ENCODE assay signal across 8 cellular contexts in genomic region chr19:6529937-6530384, GRCh38. TPM values are rescaled to one million over a fixed set of nuclear protein-coding genes. Genes with fewer than 3 reads are reported as not detected.
DNase-seq lines count a peak whose midpoint lies in the region; ATAC-seq and TF ChIP-seq lines count a peak whose summit lies in the region.

No MANE protein-coding gene starts in this region.

- H3K4me2 ChIP-seq in Karpas-422 (ENCODE audit: low read depth, low read length, poor library complexity, severe bottlenecking) (peak overlapping the region; percentile 78), neural cell (ENCODE audit: low read length) (peak overlapping the region; percentile 56)

- H3K9me2 ChIP-seq in Karpas-422 (replicated peaks; ENCODE audit: insufficient read depth, low read length) = no peaks in the 10 kb centered on the region
- H3K9me2 ChIP-seq in neural cell (ENCODE audit: insufficient read depth, low read length) = no peaks in the 10 kb centered on the region

- TF ChIP-seq RAD21 in neural cell (conservative IDR thresholded peaks at IDR 0.05) = no peak

- H3F3A ChIP-seq in neural cell (ENCODE audit: insufficient read depth, low read length, poor library complexity, severe bottlenecking) = no peaks in the 10 kb centered on the region

- no peak overlapping the region for H3K4me3 ChIP-seq in CD4-positive, alpha-beta memory T cell (ENCODE audit: low read length in 2 of 2)
- H3K4me3 ChIP-seq in Karpas-422 (ENCODE audit: low read length) = peak overlapping the region; percentile 73; the same call in 1 of the 2 replicates
- H3K4me3 ChIP-seq in colonic mucosa = peak overlapping the region; percentile 47
- H3K4me3 ChIP-seq in neural cell (ENCODE audit: low read length) = peak overlapping the region; percentile 85

- TF ChIP-seq CTCF in colonic mucosa (IDR thresholded peaks at IDR 0.05) = no peak
- TF ChIP-seq CTCF in neural cell (IDR thresholded peaks at IDR 0.05; ENCODE audit: poor library complexity, severe bottlenecking) = no peak

- peaks cover 27% of the 10 kb centered on the region for H3K4me1 ChIP-seq in CD4-positive, alpha-beta memory T cell (ENCODE audit: insufficient read depth, low read length)
- peaks cover 59% of the 10 kb centered on the region for H3K4me1 ChIP-seq in Karpas-422 (ENCODE audit: low read length)
- no peaks in the 10 kb centered on the region for H3K4me1 ChIP-seq in colonic mucosa

- no peaks in the 10 kb centered on the region for H3K36me3 ChIP-seq in CD4-positive, alpha-beta memory T cell (ENCODE audit: insufficient read depth, low read length)
- H3K36me3 ChIP-seq in Karpas-422 (ENCODE audit: insufficient read depth, low read length) (no peaks in the 10 kb centered on the region), colonic mucosa (no peaks in the 10 kb centered on the region), neural cell (ENCODE audit: insufficient read depth, low read length) (no peaks in the 10 kb centered on the region)

- intact Hi-C loops in CD4-positive, alpha-beta memory T cell (cut with micrococcal nuclease) = loop anchor here (5.0 to 10.0 kb wide), 3 partner anchors 75 to 332 kb away; partner anchors contain the start of genes GPR108 and TRIP10
- intact Hi-C loops in colonic mucosa (cut with DNase I) = no loop called here
- intact Hi-C loops in posterior cingulate gyrus (cut with DNase I) = loop anchor here (5.0 kb wide), 1 partner anchor 207 kb away; the partner anchor contains the start of genes GPR108 and TRIP10

- POLR2A ChIA-PET in CD4-positive, alpha-beta memory T cell (lab: Charles Lee; ENCODE audit: partially characterized antibody) = interaction anchor here (1.0 kb wide), 1 partner anchor 139 kb away, joined by 3 read pairs; no protein-coding TSS in a partner anchor

- H3K9ac ChIP-seq in Karpas-422 (ENCODE audit: low read length) = no peak overlapping the region
- no peak overlapping the region for H3K9ac ChIP-seq in colonic mucosa (ENCODE audit: low read depth in 2 of 2, low read length in 2 of 2)
- peak overlapping the region; percentile 78 for H3K9ac ChIP-seq in neural cell (ENCODE audit: low read length)

- H3K27me3 ChIP-seq in CD4-positive, alpha-beta memory T cell (ENCODE audit: insufficient read depth, low read length) = peaks cover 13% of the 10 kb centered on the region
- H3K27me3 ChIP-seq in Karpas-422 (ENCODE audit: low read length) (no peaks in the 10 kb centered on the region), colonic mucosa (peaks cover 5% of the 10 kb centered on the region), neural cell (ENCODE audit: insufficient read depth, low read depth, low read length) (peaks cover 33% of the 10 kb centered on the region)

- TF ChIP-seq EP300 in neural cell (conservative IDR thresholded peaks at IDR 0.05; ENCODE audit: poor library complexity, severe bottlenecking) = no peak

- H4K20me1 ChIP-seq in Karpas-422 (ENCODE audit: insufficient read depth, low read depth, low read length) (no peaks in the 10 kb centered on the region), neural cell (ENCODE audit: insufficient read depth) (no peaks in the 10 kb centered on the region)

- peaks cover 21 to 45% (median 32%) of the 10 kb centered on the region in 4 donors for H3K4me1 Mint-ChIP-seq in CD4-positive, alpha-beta memory T cell

- H3K36me3 Mint-ChIP-seq in CD4-positive, alpha-beta memory T cell = no peaks in the 10 kb centered on the region

- CTCF ChIA-PET in CD4-positive, alpha-beta memory T cell (lab: Charles Lee; ENCODE audit: partially characterized antibody) = no interaction called here

- peaks cover 0 to 3% (median 0%) of the 10 kb centered on the region in 8 donors for H3K9me3 Mint-ChIP-seq in CD4-positive, alpha-beta memory T cell

- H3K79me2 ChIP-seq in Karpas-422 (ENCODE audit: low read length) (no peaks in the 10 kb centered on the region), neural cell (replicated peaks; ENCODE audit: insufficient read depth, low read length) (no peaks in the 10 kb centered on the region)

- H3K27ac Mint-ChIP-seq in CD4-positive, alpha-beta memory T cell = peak overlapping the region in 2 of 7 donors; percentile 66 to 73

- no peak overlapping the region for H3K27ac ChIP-seq in CD4-positive, alpha-beta memory T cell (ENCODE audit: low read depth, low read length)
- no peak overlapping the region for H3K27ac ChIP-seq in Karpas-422 (ENCODE audit: low read length)
- no peak overlapping the region for H3K27ac ChIP-seq in colonic mucosa
- H3K27ac ChIP-seq in neural cell (ENCODE audit: low read length) = no peak overlapping the region

- no peak for DNase-seq in CD4-positive, alpha-beta memory T cell
- DNase-seq in Karpas-422 = no peak
- DNase-seq in colonic mucosa = no peak
- no peak for DNase-seq in stimulated activated CD4-positive, alpha-beta T cell treated with anti-CD3 and anti-CD28 coated beads, Interleukin-4, amount 100 ng/mL, for 4 hours
- DNase-seq in posterior cingulate gyrus = no peak

- ATAC-seq in GM21367 (IDR thresholded peaks at IDR 0.05; ENCODE audit: unreplicated experiment) = no peak
- no peak for ATAC-seq in HG03039 (IDR thresholded peaks at IDR 0.05; ENCODE audit: unreplicated experiment)

- H3K9me3 ChIP-seq in CD4-positive, alpha-beta memory T cell (ENCODE audit: control insufficient read depth in 1 of 2, low read length in 2 of 2) = no peaks in the 10 kb centered on the region
- no peaks in the 10 kb centered on the region for H3K9me3 ChIP-seq in Karpas-422 (ENCODE audit: low read length)
- no peaks in the 10 kb centered on the region for H3K9me3 ChIP-seq in colonic mucosa
- H3K9me3 ChIP-seq in neural cell (ENCODE audit: low read length) = no peaks in the 10 kb centered on the region

- H3K27me3 Mint-ChIP-seq in CD4-positive, alpha-beta memory T cell = peaks cover 18 to 20% of the 10 kb centered on the region in 2 donors

- H3K4me3 Mint-ChIP-seq in CD4-positive, alpha-beta memory T cell = peak overlapping the region; percentile 77 to 98 (median 86)

- H2AFZ ChIP-seq in Karpas-422 (ENCODE audit: low read length) (no peak overlapping the region), neural cell (ENCODE audit: low read depth, low read length) (no peak overlapping the region)

TF ChIP-seq in neural cell, 6 proteins besides CTCF, POLR2A, EP300 and RAD21:
- TF ChIP-seq EZH2 (IDR thresholded peaks at IDR 0.05; ENCODE audit: borderline replicate concordance, insufficient read depth, low read length, poor library complexity, severe bottlenecking) = no peak
- no peak for TF ChIP-seq REST (IDR thresholded peaks at IDR 0.05; ENCODE audit: borderline replicate concordance)
- TF ChIP-seq MXI1 (conservative IDR thresholded peaks at IDR 0.05; ENCODE audit: poor library complexity, severe bottlenecking) = no peak
- TF ChIP-seq TAF1 (IDR thresholded peaks at IDR 0.05; ENCODE audit: low read depth) = no peak
- TF ChIP-seq POLR2AphosphoS5 (IDR thresholded peaks at IDR 0.05) = no peak
- TF ChIP-seq SMC3 (conservative IDR thresholded peaks at IDR 0.05; ENCODE audit: poor library complexity) = no peak
TF ChIP-seq in neural cell: peak in this region for 0.

RNA-seq across cellular contexts. Expression of gene TNFSF9, which starts 0.9 kb away (rescaled TPM):
- total RNA-seq in CD4-positive, alpha-beta memory T cell = under 1 TPM; 0.64 to 0.99 TPM
- polyA plus RNA-seq in CD4-positive, alpha-beta memory T cell = 1 to 10 TPM in 1 of 2 donors, under 1 TPM in 1; 0.29 to 3.3 TPM
- 10.3 and 14.5 TPM in 2 replicates for total RNA-seq in Karpas-422 (2014; rRNA removed; shearing (Covaris generic); ENCODE audit: low replicate concordance)
- total RNA-seq in colonic mucosa = 1 to 10 TPM in 1 of 2 donors, under 1 TPM in 1; 0.79 to 4.0 TPM
- 0.86 and 1.3 TPM in 2 replicates for polyA plus RNA-seq in neural cell
- 1.9 and 2.3 TPM in 2 replicates for polyA minus RNA-seq in neural cell

RNA-seq across cellular contexts. Expression of gene TUBB4A, which starts 27.9 kb away (rescaled TPM):
- total RNA-seq in CD4-positive, alpha-beta memory T cell = 1 to 10 TPM; 3.9 to 4.7 TPM
- polyA plus RNA-seq in CD4-positive, alpha-beta memory T cell = 1 to 10 TPM; 1.5 to 1.9 TPM
- 0.45 and 0.83 TPM in 2 replicates for total RNA-seq in Karpas-422 (2014; rRNA removed; shearing (Covaris generic); ENCODE audit: low replicate concordance)
- total RNA-seq in colonic mucosa = 1 to 10 TPM in 1 of 2 donors, under 1 TPM in 1; 0.44 to 1.4 TPM
- 17.8 and 25.9 TPM in 2 replicates for polyA plus RNA-seq in neural cell
- 69.4 and 75.8 TPM in 2 replicates for polyA minus RNA-seq in neural cell

RNA-seq across cellular contexts. Expression of gene DENND1C, which starts 48.4 kb away (rescaled TPM):
- total RNA-seq in CD4-positive, alpha-beta memory T cell = 100 to 1,000 TPM; 105 to 113 TPM
- polyA plus RNA-seq in CD4-positive, alpha-beta memory T cell = 10 to 100 TPM; 39.6 to 77.8 TPM
- 19.2 and 32.0 TPM in 2 replicates for total RNA-seq in Karpas-422 (2014; rRNA removed; shearing (Covaris generic); ENCODE audit: low replicate concordance)
- total RNA-seq in colonic mucosa = 1 to 10 TPM; 2.5 to 2.9 TPM
- 0.17 TPM in 1 of 2 replicates, not detected in the other for polyA plus RNA-seq in neural cell
- polyA minus RNA-seq in neural cell = not detected in 2 replicates

Comparison
In these comparisons a context has a peak if more than half of its experiments do, and no peak if none do; other contexts are left out.
1. H3K4me3 ChIP-seq: peak in Karpas-422 (single experiment), colonic mucosa (single experiment) and neural cell (single experiment); none in CD4-positive, alpha-beta memory T cell (0 of 2).